In the genomic region with DNA sequence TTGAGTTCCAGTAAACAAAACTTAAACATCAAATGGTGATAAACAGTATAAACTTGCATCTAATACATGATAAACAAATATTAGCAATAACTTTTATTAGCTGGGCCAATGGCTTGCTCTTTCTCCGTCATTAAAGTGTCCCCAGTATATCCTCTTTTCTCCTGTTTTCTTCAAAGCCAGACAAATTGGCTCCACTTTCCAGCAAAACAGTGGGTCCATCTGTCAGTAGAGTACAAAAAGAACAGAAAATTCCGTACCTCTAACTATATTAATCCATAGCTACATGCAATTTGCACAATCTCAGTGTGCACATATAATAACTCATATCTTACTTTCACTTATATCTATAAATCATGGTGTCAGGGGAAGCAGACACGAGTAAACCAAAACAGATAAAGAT, we compare ENCODE assay signal across 15 cellular contexts.
"Had no signal": no experiment of that assay in that cellular context is flagged by ENCODE, and none has a peak within 500 bp of the region (broad histone marks: within the 10 kb centered on the region; RNA-seq: fewer than 3 reads in every experiment).

No MANE protein-coding gene starts in this region.

- ATAC-seq: foreskin keratinocyte, gastroesophageal sphincter, heart left ventricle, left cardiac atrium, left lung, left ventricle myocardium superior, lower lobe of right lung, mucosa of descending colon had no signal

- DNase-seq: colonic mucosa; cortex of kidney; effector memory CD4-positive, alpha-beta T cell; foreskin keratinocyte; heart left ventricle; hypothalamus; immature natural killer cell; left cardiac atrium; left lung; left ventricle myocardium superior; lower lobe of right lung; mesenchymal stem cell; mucosa of descending colon; naive B cell had no signal
